Comparison of ENCODE assay signal across 22 cellular contexts in the genomic region with DNA sequence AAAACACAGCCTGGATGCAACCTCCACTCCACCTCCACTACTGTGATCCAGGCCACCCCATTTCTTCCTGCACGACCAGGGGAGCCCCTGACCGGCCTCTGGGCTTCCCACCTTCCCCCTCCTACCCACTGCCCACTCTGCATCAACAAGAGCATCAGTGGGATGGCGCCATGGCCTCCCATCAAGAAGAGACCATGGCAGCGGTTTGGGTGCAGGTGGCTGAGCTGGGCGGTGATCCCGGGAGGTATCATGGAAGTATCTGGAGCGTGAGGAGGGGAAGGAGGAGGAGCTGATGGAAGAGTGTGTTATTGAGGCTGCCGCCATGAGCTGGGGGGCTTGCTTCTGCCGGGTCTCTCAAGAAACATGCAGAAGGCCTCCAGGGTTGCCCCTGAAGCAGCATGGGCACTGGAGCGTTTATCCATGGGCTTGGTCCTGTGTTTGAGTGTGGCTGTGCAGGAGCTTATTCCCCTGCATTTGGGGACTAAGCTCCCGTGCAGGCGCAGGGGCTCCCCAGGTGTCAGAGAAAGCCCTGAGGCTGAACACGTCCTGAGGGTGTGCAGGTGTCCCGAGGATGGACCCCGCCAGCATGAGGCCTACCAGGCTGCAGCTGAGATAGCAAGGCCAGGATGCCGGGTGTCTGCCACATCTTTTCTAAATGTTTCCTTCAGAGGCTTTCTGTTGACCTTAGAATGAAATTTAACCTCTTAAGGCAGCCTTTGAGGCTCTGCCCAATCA.
DNase-seq lines count a peak whose midpoint lies in the region; ATAC-seq and TF ChIP-seq lines count a peak whose summit lies in the region.
"Had no signal": no experiment of that assay in that cellular context is flagged by ENCODE, and none has a peak within 500 bp of the region (broad histone marks: within the 10 kb centered on the region; RNA-seq: fewer than 3 reads in every experiment).

No MANE protein-coding gene starts in this region.

- no peak for DNase-seq in activated naive CD4-positive, alpha-beta T cell treated with anti-CD3 and anti-CD28 coated beads for 36 hours
- DNase-seq in nephron progenitor cell (no peak), neuronal stem cell (ENCODE audit: low spot score) (no peak), Right ventricle myocardium inferior (ENCODE audit: missing footprints) (no peak), DMS79 (lab: John Stamatoyannopoulos, UW) (no peak), head of caudate nucleus (no peak)
- DNase-seq: 8988T; ACHN; AML-193; BE2C; Calu3; CD4-positive, alpha-beta T cell; CD8-positive, alpha-beta memory T cell; DMS53; DND-41; GOT3; HFFc6 had no signal

- intact Hi-C loops in activated naive CD4-positive, alpha-beta T cell treated with anti-CD3 and anti-CD28 coated beads for 36 hours (cut with micrococcal nuclease): no loop called here
- intact Hi-C loops in Right ventricle myocardium inferior (cut with DNase I): no loop called here
- intact Hi-C loops in head of caudate nucleus (cut with DNase I): no loop called here

- H3K27ac Mint-ChIP-seq in activated naive CD4-positive, alpha-beta T cell treated with anti-CD3 and anti-CD28 coated beads, Interleukin-2, amount 50 U/mL, for 24 hours: peak overlapping the region; percentile 60
- no peak overlapping the region for H3K27ac Mint-ChIP-seq in activated naive CD4-positive, alpha-beta T cell treated with anti-CD3 and anti-CD28 coated beads for 36 hours
- peak overlapping the region; percentile 71 for H3K27ac Mint-ChIP-seq in nephron progenitor cell
- H3K27ac Mint-ChIP-seq: CD4-positive, alpha-beta T cell; HFFc6 had no signal

- H3K27me3 ChIP-seq in neuronal stem cell (ENCODE audit: control insufficient read depth in 3 of 3, insufficient read depth in 3 of 3, low read depth in 1 of 3, low read length in 3 of 3): peaks cover 0 to 5% (median 0%) of the 10 kb centered on the region in 3 experiments
- H3K27me3 ChIP-seq: BE2C; BLaER1 treated with 17β-estradiol and CSF1 and Interleukin-3, amounts not matched to agents 10 nM and 100 nM had no signal

- H3K27me3 Mint-ChIP-seq in activated naive CD4-positive, alpha-beta T cell treated with anti-CD3 and anti-CD28 coated beads, Interleukin-2, amount 50 U/mL, for 24 hours: no peaks in the 10 kb centered on the region
- no peaks in the 10 kb centered on the region for H3K27me3 Mint-ChIP-seq in activated naive CD4-positive, alpha-beta T cell treated with anti-CD3 and anti-CD28 coated beads for 36 hours (ENCODE audit: low read depth)
- peaks cover 23% of the 10 kb centered on the region for H3K27me3 Mint-ChIP-seq in nephron progenitor cell (ENCODE audit: low read depth, poor library complexity)
- H3K27me3 Mint-ChIP-seq: CD4-positive, alpha-beta T cell had no signal

- ATAC-seq in Right ventricle myocardium inferior: no peak
- ATAC-seq: A549 had no signal

- no peaks in the 10 kb centered on the region for H3K9me3 Mint-ChIP-seq in activated naive CD4-positive, alpha-beta T cell treated with anti-CD3 and anti-CD28 coated beads, Interleukin-2, amount 50 U/mL, for 24 hours
- H3K9me3 Mint-ChIP-seq in activated naive CD4-positive, alpha-beta T cell treated with anti-CD3 and anti-CD28 coated beads for 36 hours: no peaks in the 10 kb centered on the region
- peaks cover 14% of the 10 kb centered on the region for H3K9me3 Mint-ChIP-seq in nephron progenitor cell
- H3K9me3 Mint-ChIP-seq: CD14-positive monocyte; CD4-positive, alpha-beta T cell; CD8-positive, alpha-beta memory T cell; HFFc6 had no signal

- H4K8ac ChIP-seq in neuronal stem cell (ENCODE audit: low read depth, low read length): peak overlapping the region; percentile 44

- H2AFZ ChIP-seq in neuronal stem cell (ENCODE audit: low read length): no peak overlapping the region

- H3K14ac ChIP-seq in neuronal stem cell (ENCODE audit: low read length): no peak overlapping the region

- peak overlapping the region; percentile 79 for H2BK15ac ChIP-seq in neuronal stem cell (ENCODE audit: low read length)

- no peak overlapping the region for H3K4me3 ChIP-seq in neuronal stem cell (ENCODE audit: low read length in 2 of 2)
- H3K4me3 ChIP-seq: A549; BLaER1 treated with 17β-estradiol and CSF1 and Interleukin-3, amounts not matched to agents 10 nM and 100 nM; HAP-1 had no signal

- no peak overlapping the region for H3K27ac ChIP-seq in neuronal stem cell (replicated peaks; ENCODE audit: low read length)
- H3K27ac ChIP-seq: A549; BLaER1 treated with 17β-estradiol and CSF1 and Interleukin-3, amounts not matched to agents 10 nM and 100 nM had no signal

- H3K4me2 ChIP-seq in neuronal stem cell (ENCODE audit: insufficient read depth, low read length, poor library complexity, severe bottlenecking): no peak overlapping the region
- H3K4me2 ChIP-seq: A549; BLaER1 treated with 17β-estradiol and CSF1 and Interleukin-3, amounts not matched to agents 10 nM and 100 nM had no signal

- H3K18ac ChIP-seq in neuronal stem cell (ENCODE audit: low read length): peak overlapping the region; percentile 58

- CTCF ChIA-PET in activated naive CD4-positive, alpha-beta T cell treated with anti-CD3 and anti-CD28 coated beads for 36 hours (lab: Charles Lee): no interaction called here

- H2BK5ac ChIP-seq in neuronal stem cell (ENCODE audit: low read length): no peak overlapping the region

- peaks cover 0 to 6% of the 10 kb centered on the region in 2 donors for H3K4me1 ChIP-seq in neuronal stem cell (ENCODE audit: control insufficient read depth in 2 of 2, insufficient read depth in 1 of 2, low read depth in 1 of 2, low read length in 2 of 2)
- H3K4me1 ChIP-seq: A549, BE2C had no signal

- no peak overlapping the region for H2AK5ac ChIP-seq in neuronal stem cell (ENCODE audit: low read depth, low read length)

- no peak overlapping the region for H3K4me3 Mint-ChIP-seq in activated naive CD4-positive, alpha-beta T cell treated with anti-CD3 and anti-CD28 coated beads, Interleukin-2, amount 50 U/mL, for 24 hours
- H3K4me3 Mint-ChIP-seq in activated naive CD4-positive, alpha-beta T cell treated with anti-CD3 and anti-CD28 coated beads for 36 hours: no peak overlapping the region
- peak overlapping the region; percentile 7 for H3K4me3 Mint-ChIP-seq in nephron progenitor cell
- H3K4me3 Mint-ChIP-seq: CD14-positive monocyte; CD4-positive, alpha-beta T cell; CD8-positive, alpha-beta memory T cell; HFFc6 had no signal

- no CpG with 5 or more reads among the region's 16 CpGs for WGBS in neuronal stem cell (ENCODE audit: extremely low coverage in 2 of 2, insufficient read length in 2 of 2, insufficient replicate concordance in 1 of 2), 2 donors

- TF ChIP-seq CTCF in nephron progenitor cell (IDR thresholded peaks at IDR 0.05): no peak

- H3K36me3 Mint-ChIP-seq in activated naive CD4-positive, alpha-beta T cell treated with anti-CD3 and anti-CD28 coated beads, Interleukin-2, amount 50 U/mL, for 24 hours: no peaks in the 10 kb centered on the region
- H3K36me3 Mint-ChIP-seq in activated naive CD4-positive, alpha-beta T cell treated with anti-CD3 and anti-CD28 coated beads for 36 hours (ENCODE audit: low read depth): no peaks in the 10 kb centered on the region
- no peaks in the 10 kb centered on the region for H3K36me3 Mint-ChIP-seq in nephron progenitor cell (ENCODE audit: low read depth)
- H3K36me3 Mint-ChIP-seq: CD14-positive monocyte; CD8-positive, alpha-beta memory T cell had no signal

- H3K9ac ChIP-seq in neuronal stem cell (ENCODE audit: low read depth, low read length, poor library complexity): peak overlapping the region; percentile 12
- H3K9ac ChIP-seq: BLaER1 treated with 17β-estradiol and CSF1 and Interleukin-3, amounts not matched to agents 10 nM and 100 nM had no signal

- H3K4ac ChIP-seq in neuronal stem cell (ENCODE audit: low read length): no peak overlapping the region

- no peak overlapping the region for H3K23ac ChIP-seq in neuronal stem cell (ENCODE audit: low read depth, low read length, poor library complexity)

- no peaks in the 10 kb centered on the region for H3K36me3 ChIP-seq in neuronal stem cell (replicated peaks in 1 of 2; ENCODE audit: control insufficient read depth in 2 of 2, insufficient read depth in 2 of 2, low read length in 2 of 2)
- H3K36me3 ChIP-seq: BE2C; BLaER1 treated with 17β-estradiol and CSF1 and Interleukin-3, amounts not matched to agents 10 nM and 100 nM; HAP-1 had no signal

- peak overlapping the region; percentile 39 for H2BK120ac ChIP-seq in neuronal stem cell (ENCODE audit: low read depth, low read length)

- H2BK12ac ChIP-seq in neuronal stem cell (ENCODE audit: low read length): no peak overlapping the region

- H3K9me3 ChIP-seq in neuronal stem cell (replicated peaks in 1 of 2; ENCODE audit: control insufficient read depth in 2 of 2, insufficient read depth in 1 of 2, low read depth in 1 of 2, low read length in 2 of 2): no peaks in the 10 kb centered on the region
- H3K9me3 ChIP-seq: A549; BE2C; BLaER1 treated with 17β-estradiol and CSF1 and Interleukin-3, amounts not matched to agents 10 nM and 100 nM; HAP-1 had no signal

- H3K79me1 ChIP-seq in neuronal stem cell (ENCODE audit: low read depth, low read length): no peaks in the 10 kb centered on the region

- no peak overlapping the region for H4K91ac ChIP-seq in neuronal stem cell (ENCODE audit: low read depth, low read length, poor library complexity)

- peaks cover 5% of the 10 kb centered on the region for H3K4me1 Mint-ChIP-seq in activated naive CD4-positive, alpha-beta T cell treated with anti-CD3 and anti-CD28 coated beads, Interleukin-2, amount 50 U/mL, for 24 hours
- peaks cover 4% of the 10 kb centered on the region for H3K4me1 Mint-ChIP-seq in activated naive CD4-positive, alpha-beta T cell treated with anti-CD3 and anti-CD28 coated beads for 36 hours (ENCODE audit: low read depth)
- H3K4me1 Mint-ChIP-seq in nephron progenitor cell: peaks cover 60% of the 10 kb centered on the region
- H3K4me1 Mint-ChIP-seq: CD14-positive monocyte had no signal
